In the genomic region with DNA sequence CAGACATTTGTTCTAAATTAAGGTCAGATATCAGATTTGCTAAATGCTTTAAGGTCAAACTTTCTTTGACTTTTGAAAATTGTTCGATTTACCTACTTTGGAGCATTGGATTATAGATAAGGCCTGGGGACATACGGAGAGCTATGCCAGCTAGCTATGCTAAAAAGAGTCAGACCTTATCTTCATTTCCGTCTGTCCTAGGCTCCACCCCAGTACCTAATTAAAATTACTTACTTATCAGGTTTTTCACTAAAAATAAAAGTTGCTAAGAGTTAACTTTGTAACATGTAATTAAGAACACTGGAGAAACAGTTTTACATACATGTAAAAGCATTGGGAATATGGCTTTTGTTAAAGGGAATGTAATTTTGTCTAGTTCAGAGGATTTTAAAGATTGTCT, we compare ENCODE assay signal across 8 cellular contexts. TPM values are rescaled to one million over a fixed set of nuclear protein-coding genes. Genes with fewer than 3 reads are reported as not detected.
"Had no signal": no experiment of that assay in that cellular context is flagged by ENCODE, and none has a peak within 500 bp of the region (broad histone marks: within the 10 kb centered on the region; RNA-seq: fewer than 3 reads in every experiment).

No MANE protein-coding gene starts in this region.

- DNase-seq: H9, HCEC 1CT had no signal

- H3K27me3 Mint-ChIP-seq: IgD-negative memory B cell had no signal

- H3K4me2 ChIP-seq: GM23338 had no signal

- H3K9me3 Mint-ChIP-seq: GM23338, IgD-negative memory B cell had no signal

- H3K27ac ChIP-seq: HL-60 had no signal

- H2AFZ ChIP-seq: GM23338 had no signal

- ATAC-seq: GM23338, HepG2 had no signal

- H3K4me3 Mint-ChIP-seq: GM23338, H9, IgD-negative memory B cell had no signal

- H3K4me1 Mint-ChIP-seq: GM23338, H9, IgD-negative memory B cell had no signal

- FAIRE-seq: H1, H54, HepG2 had no signal

- H3K27ac Mint-ChIP-seq: GM23338, H9, IgD-negative memory B cell had no signal

- H3K4me3 ChIP-seq: GM23338 had no signal

- H3K36me3 Mint-ChIP-seq: IgD-negative memory B cell had no signal

RNA-seq across cellular contexts. Expression of a gene that starts 7.1 kb away (rescaled TPM):
- total RNA-seq: HepG2 had no signal
- polyA plus RNA-seq: IgD-negative memory B cell had no signal
